In the genomic region with DNA sequence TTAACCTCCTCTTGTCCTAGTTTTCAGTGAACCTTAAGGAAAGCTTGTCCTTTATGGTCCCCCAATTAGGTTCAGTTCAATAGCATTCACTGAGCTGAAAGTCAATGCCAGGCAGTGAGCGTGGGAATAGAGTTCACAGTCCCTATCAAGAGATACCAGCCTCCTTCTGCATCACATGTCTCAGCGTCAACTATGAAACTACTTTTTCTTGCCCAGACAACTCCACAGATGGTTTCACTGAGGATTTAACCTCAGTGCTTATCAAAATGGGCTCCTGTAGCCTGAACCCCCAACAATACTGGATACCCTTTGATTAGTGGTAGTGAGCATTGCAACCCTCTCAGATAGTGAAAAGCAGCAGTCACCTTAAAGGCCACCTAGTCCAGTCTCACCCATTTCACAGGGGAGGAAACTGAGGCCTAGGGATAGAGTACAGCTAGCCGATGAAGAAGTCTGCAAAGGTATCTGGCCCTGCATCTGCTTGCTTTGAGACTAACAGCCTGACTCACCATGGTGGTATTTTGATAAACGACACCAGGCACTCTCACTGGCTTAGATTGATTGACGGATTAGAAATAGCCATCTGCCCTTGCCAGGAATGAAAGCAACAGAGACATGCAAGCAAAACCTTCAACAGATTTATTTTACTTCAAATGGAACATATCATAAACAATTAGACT, we compare ENCODE assay signal across 8 cellular contexts. TPM values are rescaled to one million over a fixed set of nuclear protein-coding genes. Genes with fewer than 3 reads are reported as not detected.
A peak's percentile ranks its signal among the peaks of the same experiment; 100 is the strongest.
DNase-seq lines count a peak whose midpoint lies in the region; ATAC-seq and TF ChIP-seq lines count a peak whose summit lies in the region.

No MANE protein-coding gene starts in this region.

- H3K4me3 Mint-ChIP-seq in T-cell (peak overlapping the region in 2 of 3 donors; percentile 37 to 90), type B pancreatic cell (peak overlapping the region; percentile 79)

- H3K27me3 ChIP-seq in heart right ventricle: no peaks in the 10 kb centered on the region

- H3K4me1 Mint-ChIP-seq in T-cell (peaks cover 67 to 77% (median 76%) of the 10 kb centered on the region in 3 donors), type B pancreatic cell (ENCODE audit: unreplicated experiment) (peaks cover 60% of the 10 kb centered on the region)

- ATAC-seq in heart right ventricle (no peak), Right ventricle myocardium superior (ENCODE audit: poor library complexity) (no peak), T-cell (replicated peaks in 1 of 4) (no peak)

- peaks cover 7 to 81% (median 66%) of the 10 kb centered on the region in 9 donors for H3K4me1 ChIP-seq in heart right ventricle

- H3K9me3 Mint-ChIP-seq in T-cell (no peaks in the 10 kb centered on the region), type B pancreatic cell (no peaks in the 10 kb centered on the region)

- intact Hi-C loops in heart right ventricle (cut with DNase I): loop anchor here in 3 of 10 donors (5.0 kb wide), 2 partner anchors 36 to 41 kb away; a partner anchor contains a TSS
- intact Hi-C loops in Right ventricle myocardium superior (cut with DNase I): no loop called here

- CTCF ChIA-PET in T-cell (lab: Charles Lee): interaction anchor here in 1 of 2 donors (0.6 to 1.5 kb wide), 4 partner anchors 10 to 43 kb away, joined by 3 to 4 read pairs (median 4); a partner anchor contains a TSS

- H3K27ac ChIP-seq in heart right ventricle: peak overlapping the region in 7 of 10 donors; percentile 41 to 96 (median 95)

- H3K36me3 ChIP-seq in heart right ventricle: peaks cover 0 to 6% (median 0%) of the 10 kb centered on the region in 9 donors

- H3K27ac Mint-ChIP-seq in T-cell (peak overlapping the region; percentile 98 to 99), type B pancreatic cell (peak overlapping the region; percentile 46)

- POLR2A ChIA-PET in T-cell (lab: Charles Lee): interaction anchor here (0.6 to 1.4 kb wide), 7 partner anchors 8 to 29 kb away, joined by 3 to 19 read pairs (median 3); a partner anchor contains a TSS

- H3K36me3 Mint-ChIP-seq in T-cell (peaks cover 6% of the 10 kb centered on the region), type B pancreatic cell (no peaks in the 10 kb centered on the region)

- no peak overlapping the region for H3K4me3 ChIP-seq in heart right ventricle

- no peaks in the 10 kb centered on the region for H3K9me3 ChIP-seq in heart right ventricle

- DNase-seq in heart right ventricle: no peak
- no peak for DNase-seq in Right ventricle myocardium superior
- no peak for DNase-seq in T-cell
- peak; percentile 86 for DNase-seq in iris pigment epithelial cell (ENCODE audit: low read depth)
- DNase-seq in type B pancreatic cell (ENCODE audit: extremely low spot score, unreplicated experiment): no peak
- no peak for DNase-seq in DMS153 treated with DMSO at 0.1 percent for 48 hours (lab: John Stamatoyannopoulos, UW; ENCODE audit: unreplicated experiment)
- DNase-seq in H4 (ENCODE audit: low spot score): no peak
- no peak for DNase-seq in AML-193 (lab: John Stamatoyannopoulos, UW)

- 56 to 63% methylated on average over 5 of the region's 5 CpGs for WGBS in heart right ventricle, 2 donors

- TF ChIP-seq CTCF in heart right ventricle (IDR thresholded peaks at IDR 0.05): no peak
- no peak for TF ChIP-seq CTCF in type B pancreatic cell (conservative IDR thresholded peaks at IDR 0.05)

- no peaks in the 10 kb centered on the region for H3K27me3 Mint-ChIP-seq in T-cell
- H3K27me3 Mint-ChIP-seq in type B pancreatic cell: no peaks in the 10 kb centered on the region

RNA-seq across cellular contexts. Expression of a gene that starts 1.6 kb away (rescaled TPM):
- total RNA-seq in heart right ventricle (100 to 1,000 TPM in 3 of 10 donors, 10 to 100 TPM in 7; 73.6 to 119 (median 87.2) TPM), Right ventricle myocardium superior (84.4 TPM), T-cell (10 to 100 TPM; 62.7 to 83.1 (median 73.2) TPM), type B pancreatic cell (ENCODE audit: low replicate concordance) (55.4 and 68.5 TPM in 2 replicates)
- polyA plus RNA-seq in heart right ventricle: 10 to 100 TPM; 36.7 to 45.1 TPM
- 35.3 and 57.5 TPM in 2 replicates for total RNA-seq in H4 (2014; rRNA removed; shearing (Covaris generic))

RNA-seq across cellular contexts. Expression of a gene that starts 3.0 kb away (rescaled TPM):
- total RNA-seq in heart right ventricle: 100 to 1,000 TPM; 151 to 226 (median 195) TPM
- polyA plus RNA-seq in heart right ventricle: 100 to 1,000 TPM; 156 to 224 TPM
- total RNA-seq in Right ventricle myocardium superior: 184 TPM
- total RNA-seq in T-cell: 100 to 1,000 TPM; 106 to 135 (median 127) TPM
- total RNA-seq in type B pancreatic cell (ENCODE audit: low replicate concordance): 38.5 and 49.2 TPM in 2 replicates
- 34.3 and 66.8 TPM in 2 replicates for total RNA-seq in H4 (2014; rRNA removed; shearing (Covaris generic))

RNA-seq across cellular contexts. Expression of a gene that starts 29.6 kb away (rescaled TPM):
- total RNA-seq in heart right ventricle: 10 to 100 TPM; 14.8 to 23.2 (median 21.1) TPM
- polyA plus RNA-seq in heart right ventricle: 1 to 10 TPM; 6.0 to 6.7 TPM
- 16.6 TPM for total RNA-seq in Right ventricle myocardium superior
- 10 to 100 TPM; 39.9 to 80.4 (median 46.1) TPM for total RNA-seq in T-cell
- 34.6 and 47.6 TPM in 2 replicates for total RNA-seq in type B pancreatic cell (ENCODE audit: low replicate concordance)
- total RNA-seq in H4 (2014; rRNA removed; shearing (Covaris generic)): 4.6 and 8.6 TPM in 2 replicates

RNA-seq across cellular contexts. Expression of a gene that starts 40.7 kb away (rescaled TPM):
- total RNA-seq in heart right ventricle (100 to 1,000 TPM; 122 to 240 (median 188) TPM), Right ventricle myocardium superior (148 TPM), T-cell (not detected), type B pancreatic cell (ENCODE audit: low replicate concordance) (0.12 TPM in 1 of 2 replicates, not detected in the other)
- polyA plus RNA-seq in heart right ventricle: 10 to 100 TPM; 28.6 to 96.1 TPM
- not detected in 2 replicates for total RNA-seq in H4 (2014; rRNA removed; shearing (Covaris generic))
